Comparison of ENCODE assay signal across 35 cellular contexts in the genomic region with DNA sequence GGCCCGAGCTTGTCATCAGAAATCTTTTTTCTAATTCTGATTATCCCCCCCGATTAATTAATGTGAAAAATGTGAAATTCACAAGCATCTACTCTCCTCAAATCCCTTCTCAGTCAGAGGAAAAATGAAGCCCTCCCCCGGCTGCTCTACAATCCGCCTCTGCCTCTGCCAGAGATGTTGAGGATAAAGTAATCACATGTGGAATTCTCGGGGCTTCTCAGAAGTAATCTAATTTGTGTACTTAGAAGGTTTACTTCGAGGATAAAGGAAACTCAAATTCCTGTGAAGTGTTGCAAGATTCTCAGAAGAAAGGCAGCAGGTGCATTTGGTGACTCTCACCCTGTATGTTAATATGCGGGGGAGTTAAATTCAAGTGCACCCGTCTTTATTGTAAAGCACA.
"Had no signal": no experiment of that assay in that cellular context is flagged by ENCODE, and none has a peak within 500 bp of the region (broad histone marks: within the 10 kb centered on the region; RNA-seq: fewer than 3 reads in every experiment).

No MANE protein-coding gene starts in this region.

- H3K27me3 ChIP-seq: adrenal gland had no signal

- H3K36me3 Mint-ChIP-seq: brain had no signal

- H2AFZ ChIP-seq: PC-9 had no signal

- H3K4me2 ChIP-seq: PC-9 had no signal

- H3K4me3 Mint-ChIP-seq: activated B cell treated with CpG ODN at 0.5 μM for 24 hours; activated CD4-positive, alpha-beta T cell treated with anti-CD3 and anti-CD28 coated beads, Interleukin-2, amount 10 ng/mL, durations not matched to agents 24 days and 14 days; activated CD8-positive, alpha-beta T cell treated with anti-CD3 and anti-CD28 coated beads, Interleukin-2, amount 10 ng/mL, durations not matched to agents 7 days and 5 days; activated naive CD4-positive, alpha-beta T cell treated with anti-CD3 and anti-CD28 coated beads for 36 hours; activated T-cell treated with anti-CD3 and anti-CD28 coated beads, Interleukin-2, amount 50 U/mL, for 4 hours; activated T-helper 1 cell treated with anti-CD3 and anti-CD28 coated beads, Interleukin-12 subunit alpha, Interleukin-12 subunit beta, Interleukin-2, Interleukin-4 antibody, amounts not matched to agents 30 ng/mL and 10 ng/mL and 1 ng/mL, durations not matched to agents 14 hours and 24 hours and 36 hours had no signal

- H3K27ac Mint-ChIP-seq: activated B cell treated with CpG ODN at 0.5 μM for 24 hours; activated CD4-positive, alpha-beta T cell treated with anti-CD3 and anti-CD28 coated beads, Interleukin-2, amount 10 ng/mL, durations not matched to agents 24 days and 14 days; activated CD8-positive, alpha-beta T cell treated with anti-CD3 and anti-CD28 coated beads, Interleukin-2, amount 10 ng/mL, durations not matched to agents 7 days and 5 days; activated naive CD4-positive, alpha-beta T cell treated with anti-CD3 and anti-CD28 coated beads for 36 hours; activated naive CD4-positive, alpha-beta T cell treated with anti-CD3 and anti-CD28 coated beads, Interleukin-2, amount 50 U/mL, for 72 hours; activated T-helper 1 cell treated with anti-CD3 and anti-CD28 coated beads, Interleukin-12 subunit alpha, Interleukin-12 subunit beta, Interleukin-2, Interleukin-4 antibody, amounts not matched to agents 30 ng/mL and 10 ng/mL and 1 ng/mL, durations not matched to agents 14 hours and 24 hours and 36 hours; brain had no signal

- H3K4me1 Mint-ChIP-seq: activated B cell treated with CpG ODN at 0.5 μM for 24 hours; activated CD4-positive, alpha-beta T cell treated with anti-CD3 and anti-CD28 coated beads, Interleukin-2, amount 10 ng/mL, durations not matched to agents 24 days and 14 days had no signal

- H3K4me1 ChIP-seq: adrenal gland had no signal

- DNase-seq: activated B cell treated with CpG ODN at 0.5 μM for 24 hours; activated CD4-positive, alpha-beta T cell treated with anti-CD3 and anti-CD28 coated beads, Interleukin-2, amount 50 U/mL, for 4 hours; activated CD4-positive, CD25-positive, alpha-beta regulatory T cell treated with anti-CD3 and anti-CD28 coated beads, Interleukin-2, amount 50 U/mL, for 72 hours; activated CD8-positive, alpha-beta T cell treated with anti-CD3 and anti-CD28 coated beads, Interleukin-2, amount 10 ng/mL, durations not matched to agents 7 days and 5 days; activated gamma-delta T cell treated with Interleukin-2 at 50 U/mL for 16 hours; activated naive CD4-positive, alpha-beta T cell treated with anti-CD3 and anti-CD28 coated beads for 36 hours; activated T-cell treated with anti-CD3 and anti-CD28 coated beads for 4 hours; activated T-cell treated with anti-CD3 and anti-CD28 coated beads, Interleukin-2, amount 50 U/mL, for 4 hours; adrenal gland; Karpas-422; NCI-H1048; NCI-H1105 treated with DMSO at 0.1 percent for 48 hours; NCI-H1436; NCI-H1694; NCI-H1930; NCI-H2081 treated with DMSO at 0.1 percent for 48 hours; NCI-H2171; NCI-H510A; NCI-H526; NCI-H774; NK-92 treated with Interleukin-12 subunit alpha and Interleukin-12 subunit beta, amount 100 ng/mL, for 24 hours; PC-9; SIG-M5; SW 1271; T-helper 1 cell; T-helper 2 cell; T-helper 9 cell had no signal

- H3K9me3 ChIP-seq: adrenal gland had no signal

- H3K4me3 ChIP-seq: adrenal gland, K562, PC-9 had no signal

- H3K27ac ChIP-seq: adrenal gland, PC-9, RWPE1, VCaP had no signal

- H3K27me3 Mint-ChIP-seq: activated B cell treated with CpG ODN at 0.5 μM for 24 hours; activated CD4-positive, alpha-beta T cell treated with anti-CD3 and anti-CD28 coated beads, Interleukin-2, amount 10 ng/mL, durations not matched to agents 24 days and 14 days had no signal

- H3K36me3 ChIP-seq: adrenal gland had no signal

- ATAC-seq: activated CD8-positive, alpha-beta T cell treated with anti-CD3 and anti-CD28 coated beads, Interleukin-2, amount 10 ng/mL, durations not matched to agents 7 days and 5 days; activated naive CD4-positive, alpha-beta T cell treated with anti-CD3 and anti-CD28 coated beads, Interleukin-2, amount 50 U/mL, for 72 hours; activated T-cell treated with anti-CD3 and anti-CD28 coated beads, Interleukin-2, amount 50 U/mL, for 4 hours; K562; Right ventricle myocardium inferior had no signal
